In the genomic region with DNA sequence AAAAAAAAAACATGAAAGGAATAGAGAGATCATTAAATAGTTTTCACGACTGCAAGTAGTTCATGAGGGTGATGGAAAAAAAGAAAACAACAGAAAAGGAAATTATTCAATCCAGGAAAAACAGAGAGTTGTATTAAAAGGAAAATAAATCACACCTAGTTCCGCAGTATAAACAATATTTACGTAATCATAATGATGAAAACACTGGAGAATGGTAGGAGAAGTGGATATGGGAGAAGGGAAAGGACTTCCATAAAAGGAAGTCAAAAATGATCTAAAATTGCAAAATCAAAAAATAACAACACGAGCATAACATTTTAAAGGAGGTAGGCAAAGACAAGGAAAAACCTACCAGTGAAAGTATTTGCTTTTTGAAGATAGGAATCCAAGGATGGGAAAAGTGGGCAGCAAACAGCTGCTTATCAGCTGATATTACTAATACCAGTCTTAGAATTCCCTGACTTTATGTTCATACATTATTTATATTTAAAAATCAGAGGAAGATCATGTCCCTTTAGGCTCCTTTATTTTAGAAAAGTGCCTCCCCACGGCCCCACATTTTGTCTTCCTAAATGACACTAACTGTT, we compare ENCODE assay signal across 1 cellular context.
TF ChIP-seq lines count a peak whose summit lies in the region.

No MANE protein-coding gene starts in this region.

TF ChIP-seq in WTC11, 78 proteins besides CTCF, POLR2A, EP300 and RAD21 (continued from another document):
- TF ChIP-seq ZNF232 (CRISPR knock-in tag; IDR thresholded peaks at IDR 0.05): no peak
- no peak for TF ChIP-seq CREB1 (CRISPR knock-in tag; IDR thresholded peaks at IDR 0.05)
- TF ChIP-seq SMAD3 (CRISPR knock-in tag; IDR thresholded peaks at IDR 0.05; ENCODE audit: borderline replicate concordance): no peak
- no peak for TF ChIP-seq ZNF263 (CRISPR knock-in tag; IDR thresholded peaks at IDR 0.05; ENCODE audit: low read depth)
- no peak for TF ChIP-seq ARID4B (CRISPR knock-in tag; IDR thresholded peaks at IDR 0.05; ENCODE audit: borderline replicate concordance)
- TF ChIP-seq USF2 (CRISPR knock-in tag; IDR thresholded peaks at IDR 0.05): no peak
- no peak for TF ChIP-seq AFF4 (CRISPR knock-in tag; IDR thresholded peaks at IDR 0.05; ENCODE audit: borderline replicate concordance)
- TF ChIP-seq, protein P1, sequence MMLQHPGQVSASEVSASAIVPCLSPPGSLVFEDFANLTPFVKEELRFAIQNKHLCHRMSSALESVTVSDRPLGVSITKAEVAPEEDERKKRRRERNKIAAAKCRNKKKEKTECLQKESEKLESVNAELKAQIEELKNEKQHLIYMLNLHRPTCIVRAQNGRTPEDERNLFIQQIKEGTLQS (CRISPR knock-in tag; conservative IDR thresholded peaks at IDR 0.05): no peak
- TF ChIP-seq, protein P2, sequence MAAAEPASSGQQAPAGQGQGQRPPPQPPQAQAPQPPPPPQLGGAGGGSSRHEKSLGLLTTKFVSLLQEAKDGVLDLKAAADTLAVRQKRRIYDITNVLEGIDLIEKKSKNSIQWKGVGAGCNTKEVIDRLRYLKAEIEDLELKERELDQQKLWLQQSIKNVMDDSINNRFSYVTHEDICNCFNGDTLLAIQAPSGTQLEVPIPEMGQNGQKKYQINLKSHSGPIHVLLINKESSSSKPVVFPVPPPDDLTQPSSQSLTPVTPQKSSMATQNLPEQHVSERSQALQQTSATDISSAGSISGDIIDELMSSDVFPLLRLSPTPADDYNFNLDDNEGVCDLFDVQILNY (CRISPR knock-in tag; IDR thresholded peaks at IDR 0.05): no peak
- no peak for TF ChIP-seq USF1 (CRISPR knock-in tag; IDR thresholded peaks at IDR 0.05)
- TF ChIP-seq TEAD1 (CRISPR knock-in tag; IDR thresholded peaks at IDR 0.05): no peak
- no peak for TF ChIP-seq ZSCAN18 (CRISPR knock-in tag; IDR thresholded peaks at IDR 0.05)
- no peak for TF ChIP-seq ZNF671 (CRISPR knock-in tag; IDR thresholded peaks at IDR 0.05)
- TF ChIP-seq, protein P3, sequence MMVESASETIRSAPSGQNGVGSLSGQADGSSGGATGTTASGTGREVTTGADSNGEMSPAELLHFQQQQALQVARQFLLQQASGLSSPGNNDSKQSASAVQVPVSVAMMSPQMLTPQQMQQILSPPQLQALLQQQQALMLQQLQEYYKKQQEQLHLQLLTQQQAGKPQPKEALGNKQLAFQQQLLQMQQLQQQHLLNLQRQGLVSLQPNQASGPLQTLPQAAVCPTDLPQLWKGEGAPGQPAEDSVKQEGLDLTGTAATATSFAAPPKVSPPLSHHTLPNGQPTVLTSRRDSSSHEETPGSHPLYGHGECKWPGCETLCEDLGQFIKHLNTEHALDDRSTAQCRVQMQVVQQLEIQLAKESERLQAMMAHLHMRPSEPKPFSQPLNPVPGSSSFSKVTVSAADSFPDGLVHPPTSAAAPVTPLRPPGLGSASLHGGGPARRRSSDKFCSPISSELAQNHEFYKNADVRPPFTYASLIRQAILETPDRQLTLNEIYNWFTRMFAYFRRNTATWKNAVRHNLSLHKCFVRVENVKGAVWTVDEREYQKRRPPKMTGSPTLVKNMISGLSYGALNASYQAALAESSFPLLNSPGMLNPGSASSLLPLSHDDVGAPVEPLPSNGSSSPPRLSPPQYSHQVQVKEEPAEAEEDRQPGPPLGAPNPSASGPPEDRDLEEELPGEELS (CRISPR knock-in tag; IDR thresholded peaks at IDR 0.05): no peak
